ENCODE assay signal across 9 cellular contexts in genomic region chr9:107636596-107637405, GRCh38.
DNase-seq lines count a peak whose midpoint lies in the region; ATAC-seq and TF ChIP-seq lines count a peak whose summit lies in the region.
"Had no signal": no experiment of that assay in that cellular context is flagged by ENCODE, and none has a peak within 500 bp of the region (broad histone marks: within the 10 kb centered on the region; RNA-seq: fewer than 3 reads in every experiment).

No MANE protein-coding gene starts in this region.

- H3K4me1 ChIP-seq in left ventricle myocardium inferior (peaks cover 23% of the 10 kb centered on the region), esophagus squamous epithelium (peaks cover 7 to 29% (median 21%) of the 10 kb centered on the region in 3 donors), neuronal stem cell (ENCODE audit: control insufficient read depth in 2 of 2, insufficient read depth in 1 of 2, low read depth in 1 of 2, low read length in 2 of 2) (peaks cover 0 to 4% of the 10 kb centered on the region in 2 donors), uterus (peaks cover 0 to 5% of the 10 kb centered on the region in 2 donors)

- no peak overlapping the region for H2BK12ac ChIP-seq in neuronal stem cell (ENCODE audit: low read length)

- H4K91ac ChIP-seq in neuronal stem cell (ENCODE audit: low read depth, low read length, poor library complexity), result no peak overlapping the region

- no peak overlapping the region for H2AK5ac ChIP-seq in neuronal stem cell (ENCODE audit: low read depth, low read length)

- peak overlapping the region; percentile 78 for H3K4me2 ChIP-seq in neuronal stem cell (ENCODE audit: insufficient read depth, low read length, poor library complexity, severe bottlenecking)

- TF ChIP-seq POLR2A in esophagus squamous epithelium (IDR thresholded peaks at IDR 0.05) (no peak), uterus (IDR thresholded peaks at IDR 0.05) (no peak)

- no peak overlapping the region for H2BK120ac ChIP-seq in neuronal stem cell (ENCODE audit: low read depth, low read length)

- DNase-seq in left ventricle myocardium inferior (no peak), left cardiac atrium (no peak), esophagus squamous epithelium (lab: John Stamatoyannopoulos, UW) (no peak), neuronal stem cell (ENCODE audit: low spot score) (no peak), uterus (no peak), NCI-H2171 treated with DMSO at 0.1 percent for 48 hours (lab: John Stamatoyannopoulos, UW) (no peak), NK-92 (lab: John Stamatoyannopoulos, UW; ENCODE audit: unreplicated experiment) (no peak)
- DNase-seq: stimulated activated CD4-positive, alpha-beta T cell treated with anti-CD3 and anti-CD28 coated beads, Interleukin-2, amount 100 ng/mL, for 48 hours had no signal

- H4K8ac ChIP-seq in neuronal stem cell (ENCODE audit: low read depth, low read length), result no peak overlapping the region

- H3K27me3 ChIP-seq in left ventricle myocardium inferior (ENCODE audit: low read depth) (no peaks in the 10 kb centered on the region), esophagus squamous epithelium (peaks cover 0 to 8% (median 0%) of the 10 kb centered on the region in 4 donors), neuronal stem cell (ENCODE audit: control insufficient read depth in 3 of 3, insufficient read depth in 3 of 3, low read depth in 1 of 3, low read length in 3 of 3) (peaks cover 0 to 40% (median 22%) of the 10 kb centered on the region in 3 experiments), uterus (no peaks in the 10 kb centered on the region)

- H2AFZ ChIP-seq in neuronal stem cell (ENCODE audit: low read length), result no peak overlapping the region

- H3K36me3 ChIP-seq in left ventricle myocardium inferior (no peaks in the 10 kb centered on the region), esophagus squamous epithelium (no peaks in the 10 kb centered on the region), neuronal stem cell (replicated peaks in 1 of 2; ENCODE audit: control insufficient read depth in 2 of 2, insufficient read depth in 2 of 2, low read length in 2 of 2) (no peaks in the 10 kb centered on the region), uterus (no peaks in the 10 kb centered on the region)

- no peak overlapping the region for H3K14ac ChIP-seq in neuronal stem cell (ENCODE audit: low read length)

- H3K9me3 ChIP-seq in left ventricle myocardium inferior (replicated peaks) (no peaks in the 10 kb centered on the region), esophagus squamous epithelium (no peaks in the 10 kb centered on the region), neuronal stem cell (replicated peaks in 1 of 2; ENCODE audit: control insufficient read depth in 2 of 2, insufficient read depth in 1 of 2, low read depth in 1 of 2, low read length in 2 of 2) (no peaks in the 10 kb centered on the region), uterus (no peaks in the 10 kb centered on the region)

- 65 to 71% methylated on average over 5 to 6 of the region's 6 CpGs for WGBS in esophagus squamous epithelium, 2 donors
- no CpG with 5 or more reads among the region's 6 CpGs for WGBS in neuronal stem cell (ENCODE audit: extremely low coverage in 2 of 2, insufficient read length in 2 of 2, insufficient replicate concordance in 1 of 2), 2 donors

- no peak overlapping the region for H3K9ac ChIP-seq in neuronal stem cell (ENCODE audit: low read depth, low read length, poor library complexity)

- H3K4ac ChIP-seq in neuronal stem cell (ENCODE audit: low read length), result no peak overlapping the region

- no peak overlapping the region for H2BK15ac ChIP-seq in neuronal stem cell (ENCODE audit: low read length)

- H3K27ac ChIP-seq in left ventricle myocardium inferior (replicated peaks) (peak overlapping the region; percentile 98), esophagus squamous epithelium (peak overlapping the region; percentile 77 to 98 (median 90)), neuronal stem cell (replicated peaks; ENCODE audit: low read length) (no peak overlapping the region), uterus (peak overlapping the region; percentile 99 to 100)

- H3K4me3 ChIP-seq in left ventricle myocardium inferior (peak overlapping the region; percentile 61), esophagus squamous epithelium (peak overlapping the region in 2 of 4 donors; percentile 49 to 62), neuronal stem cell (ENCODE audit: low read length in 2 of 2) (no peak overlapping the region), uterus (peak overlapping the region; percentile 36 to 39)

- intact Hi-C loops in left ventricle myocardium inferior (cut with micrococcal nuclease), result loop anchor here (5.0 kb wide), 2 partner anchors 116 to 150 kb away; partner anchors contain the start of gene KLF4
- intact Hi-C loops in left cardiac atrium (cut with DNase I), result loop anchor here in 1 of 2 donors (2.0 to 5.0 kb wide), 2 partner anchors 116 to 146 kb away; no protein-coding TSS in a partner anchor
- intact Hi-C loops in esophagus squamous epithelium (cut with DNase I), result loop anchor here (5.0 kb wide), 1 partner anchor 150 kb away; the partner anchor contains the start of gene KLF4
- intact Hi-C loops in uterus (cut with DNase I; ENCODE audit: low total_unique reads), result no loop called here

- H3K18ac ChIP-seq in neuronal stem cell (ENCODE audit: low read length), result no peak overlapping the region

- TF ChIP-seq CTCF in left ventricle myocardium inferior (IDR thresholded peaks at IDR 0.05; ENCODE audit: borderline replicate concordance) (no peak), esophagus squamous epithelium (IDR thresholded peaks at IDR 0.05) (no peak), uterus (IDR thresholded peaks at IDR 0.05) (no peak)

- no peak overlapping the region for H3K23ac ChIP-seq in neuronal stem cell (ENCODE audit: low read depth, low read length, poor library complexity)

- ATAC-seq in left cardiac atrium (no peak), GM18498 (IDR thresholded peaks at IDR 0.05; ENCODE audit: unreplicated experiment) (no peak)

- no peak overlapping the region for H2BK5ac ChIP-seq in neuronal stem cell (ENCODE audit: low read length)

- no peaks in the 10 kb centered on the region for H3K79me1 ChIP-seq in neuronal stem cell (ENCODE audit: low read depth, low read length)

Comparison
In these comparisons a context has a peak if more than half of its experiments do, and no peak if none do; other contexts are left out.
1. H3K4me3 ChIP-seq: peak in left ventricle myocardium inferior (single experiment) and uterus (2 of 2); none in neuronal stem cell (0 of 2).